Comparison of ENCODE assay signal across 1 cellular context in genomic region chr4:56977321-56978012, GRCh38.
TF ChIP-seq lines count a peak whose summit lies in the region.

TSS of gene NOA1 (minus strand) at chr4:56977606. CDS start at chr4:56977585, 21 bp downstream.

TF ChIP-seq in HepG2, 621 proteins besides CTCF, POLR2A, EP300 and RAD21 (continued from another document and continues in another):
- TF ChIP-seq ZBTB46 (CRISPR knock-in tag; IDR thresholded peaks at IDR 0.05; ENCODE audit: borderline replicate concordance) (no peak), ZBTB7B (CRISPR knock-in tag; IDR thresholded peaks at IDR 0.05) (no peak), YEATS4 (CRISPR knock-in tag; IDR thresholded peaks at IDR 0.05; ENCODE audit: borderline replicate concordance) (peak; percentile 57; the same call in 1 of the 2 replicates), MAFG (CRISPR knock-in tag; IDR thresholded peaks at IDR 0.05) (no peak), MTA1 (CRISPR knock-in tag; IDR thresholded peaks at IDR 0.05; ENCODE audit: borderline replicate concordance) (no peak), KIAA2018 (CRISPR knock-in tag; IDR thresholded peaks at IDR 0.05; ENCODE audit: borderline replicate concordance) (no peak), CBX2 (IDR thresholded peaks at IDR 0.05; ENCODE audit: low read depth, low read length) (no peak), CBX2 (CRISPR knock-in tag; IDR thresholded peaks at IDR 0.05; ENCODE audit: low read depth) (no peak), IRF2 (CRISPR knock-in tag; IDR thresholded peaks at IDR 0.05) (0 out of 2 replicates have a peak, but pooled peaks have one; percentile 14), ONECUT2 (CRISPR knock-in tag; IDR thresholded peaks at IDR 0.05) (no peak), GRHL1 (CRISPR knock-in tag; conservative IDR thresholded peaks at IDR 0.05) (no peak), TAF15 (IDR thresholded peaks at IDR 0.05; ENCODE audit: low read depth, low read length, poor library complexity, severe bottlenecking) (no peak), ZNF850 (CRISPR knock-in tag; conservative IDR thresholded peaks at IDR 0.05) (no peak), FOXC1 (CRISPR knock-in tag; IDR thresholded peaks at IDR 0.05; ENCODE audit: borderline replicate concordance) (peak; percentile 48; the same call in 1 of the 2 replicates), ZNF766 (CRISPR knock-in tag; IDR thresholded peaks at IDR 0.05; ENCODE audit: borderline replicate concordance) (no peak), MIER2 (CRISPR knock-in tag; IDR thresholded peaks at IDR 0.05) (no peak), ATF7-NPFF (CRISPR knock-in tag; IDR thresholded peaks at IDR 0.05; ENCODE audit: low read depth) (0 out of 2 replicates have a peak, but pooled peaks have one; percentile 33), NCOR1 (IDR thresholded peaks at IDR 0.05; ENCODE audit: borderline replicate concordance, low read length) (no peak), ZHX1 (CRISPR knock-in tag; IDR thresholded peaks at IDR 0.05; ENCODE audit: low read depth) (no peak), ZNF558 (CRISPR knock-in tag; IDR thresholded peaks at IDR 0.05; ENCODE audit: borderline replicate concordance) (peak; percentile 47; the same call in 1 of the 2 replicates), ZNF317 (CRISPR knock-in tag; IDR thresholded peaks at IDR 0.05) (peak; percentile 14; the same call in 1 of the 2 replicates), TOE1 (CRISPR knock-in tag; IDR thresholded peaks at IDR 0.05) (no peak), PRDM4 (CRISPR knock-in tag; IDR thresholded peaks at IDR 0.05; ENCODE audit: borderline replicate concordance) (no peak), ISL2 (CRISPR knock-in tag; IDR thresholded peaks at IDR 0.05) (no peak), LCORL (IDR thresholded peaks at IDR 0.05) (no peak), LCORL (CRISPR knock-in tag; IDR thresholded peaks at IDR 0.05) (no peak; the same call in 1 of the 2 replicates), CERS6 (CRISPR knock-in tag; IDR thresholded peaks at IDR 0.05) (no peak), KAT7 (CRISPR knock-in tag; IDR thresholded peaks at IDR 0.05; ENCODE audit: borderline replicate concordance) (no peak; the same call in 1 of the 2 replicates), HCFC1 (IDR thresholded peaks at IDR 0.05; ENCODE audit: low read depth, low read length) (no peak), GMEB2 (CRISPR knock-in tag; IDR thresholded peaks at IDR 0.05; ENCODE audit: low read depth) (no peak), PLSCR1 (CRISPR knock-in tag; IDR thresholded peaks at IDR 0.05; ENCODE audit: borderline replicate concordance) (no peak), HDAC6 (IDR thresholded peaks at IDR 0.05; ENCODE audit: low read depth, low read length) (no peak), ZNF564 (CRISPR knock-in tag; IDR thresholded peaks at IDR 0.05) (no peak), NFE2L1 (CRISPR knock-in tag; IDR thresholded peaks at IDR 0.05; ENCODE audit: borderline replicate concordance) (no peak), HINFP (CRISPR knock-in tag; IDR thresholded peaks at IDR 0.05; ENCODE audit: low read depth) (no peak), ZNF816 (CRISPR knock-in tag; IDR thresholded peaks at IDR 0.05; ENCODE audit: borderline replicate concordance) (no peak), ZNF776 (CRISPR knock-in tag; IDR thresholded peaks at IDR 0.05) (no peak; the same call in 1 of the 2 replicates), ZNF138 (CRISPR knock-in tag; IDR thresholded peaks at IDR 0.05; ENCODE audit: low read depth) (no peak)
